ENCODE assay signal across 12 cellular contexts in genomic region chr22:33126881-33127280, GRCh38.
A peak's percentile ranks its signal among the peaks of the same experiment; 100 is the strongest.
DNase-seq lines count a peak whose midpoint lies in the region; ATAC-seq, FAIRE-seq and TF ChIP-seq lines count a peak whose summit lies in the region.
"Had no signal": no experiment of that assay in that cellular context is flagged by ENCODE, and none has a peak within 500 bp of the region (broad histone marks: within the 10 kb centered on the region; RNA-seq: fewer than 3 reads in every experiment).

No MANE protein-coding gene starts in this region.

- H2AFZ ChIP-seq in SK-N-SH (ENCODE audit: low read depth), result no peak overlapping the region

- BruUV-seq in Panc1 (replicated peaks; lab: Mats Ljungman, UMichigan), result no TSS peak

- TF ChIP-seq EP300 in SK-N-SH (IDR thresholded peaks at IDR 0.05; ENCODE audit: borderline replicate concordance in 1 of 2, low read depth in 1 of 2, low read length in 1 of 2), result no peak

- H3K27me3 ChIP-seq in SK-N-SH (ENCODE audit: insufficient read depth), result no peaks in the 10 kb centered on the region
- H3K27me3 ChIP-seq in Panc1 (ENCODE audit: control insufficient read depth, insufficient read depth, low read length), result no peaks in the 10 kb centered on the region
- no peaks in the 10 kb centered on the region for H3K27me3 ChIP-seq in colonic mucosa
- H3K27me3 ChIP-seq: BLaER1 treated with 17β-estradiol and CSF1 and Interleukin-3, amounts not matched to agents 10 nM and 100 nM had no signal

- 12% methylated on average over 3 of the region's 3 CpGs for WGBS in SK-N-SH (ENCODE audit: low lambda C conversion rate)

- no peak overlapping the region for H3K9ac ChIP-seq in SK-N-SH
- H3K9ac ChIP-seq in colonic mucosa (ENCODE audit: low read depth in 2 of 2, low read length in 2 of 2), result no peak overlapping the region
- H3K9ac ChIP-seq: BLaER1 treated with 17β-estradiol and CSF1 and Interleukin-3, amounts not matched to agents 10 nM and 100 nM had no signal

- no peak for FAIRE-seq in urothelium cell line (lab: Jason Lieb, UNC)
- FAIRE-seq: GM12878 had no signal

- H3K4me1 ChIP-seq in SK-N-SH (ENCODE audit: control insufficient read depth in 1 of 2, insufficient read depth in 2 of 2, low read depth in 1 of 2, low read length in 1 of 2) (no peaks in the 10 kb centered on the region), Panc1 (ENCODE audit: control insufficient read depth, insufficient read depth, low read length) (no peaks in the 10 kb centered on the region), colonic mucosa (no peaks in the 10 kb centered on the region)
- H3K4me1 ChIP-seq: BLaER1 treated with 17β-estradiol and CSF1 and Interleukin-3, amounts not matched to agents 10 nM and 100 nM had no signal

- no peaks in the 10 kb centered on the region for H3K9me2 ChIP-seq in SK-N-SH

- no peak for ATAC-seq in SK-N-SH treated with all-trans-retinoic acid at 6 μM for 48 hours
- ATAC-seq in Panc1, result no peak
- ATAC-seq: GM12878 had no signal

- DNase-seq in SK-N-SH, result peak; percentile 52
- DNase-seq in Panc1 (ENCODE audit: low read depth, low spot score), result no peak
- DNase-seq in iPS DF 19.7 (ENCODE audit: low read depth, low spot score), result peak; percentile 35
- DNase-seq in urothelium cell line (ENCODE audit: low spot score), result peak; percentile 25
- DNase-seq in colonic mucosa, result no peak
- no peak for DNase-seq in cortex of kidney (lab: John Stamatoyannopoulos, UW)
- no peak for DNase-seq in cardiac septum (ENCODE audit: low spot score)
- DNase-seq: activated CD4-positive, alpha-beta T cell treated with anti-CD3 and anti-CD28 coated beads for 4 hours; kidney glomerular epithelial cell had no signal

- intact Hi-C loops in Panc1 (cut with micrococcal nuclease; ENCODE audit: unreplicated experiment) (no loop called here), colonic mucosa (cut with DNase I) (no loop called here), cardiac septum (cut with DNase I) (no loop called here)

- no peaks in the 10 kb centered on the region for H3K79me2 ChIP-seq in SK-N-SH (ENCODE audit: insufficient read depth)

- H3K27ac ChIP-seq in SK-N-SH (ENCODE audit: low read depth in 2 of 2, low read length in 1 of 2) (no peak overlapping the region), Panc1 (ENCODE audit: low read length) (no peak overlapping the region), colonic mucosa (no peak overlapping the region)
- H3K27ac ChIP-seq: BLaER1 treated with 17β-estradiol and CSF1 and Interleukin-3, amounts not matched to agents 10 nM and 100 nM had no signal

- H3F3A ChIP-seq in SK-N-SH (replicated peaks; ENCODE audit: insufficient read depth), result no peaks in the 10 kb centered on the region

- in situ Hi-C loops in Panc1 (cut with HindIII; ENCODE audit: low pct_unique_long_range_greater_than_20kb, low sequenced_read_pairs), result no loop called here

- peak; percentile 85 for TF ChIP-seq RAD21 in SK-N-SH (IDR thresholded peaks at IDR 0.05; ENCODE audit: low read length)

- no peak overlapping the region for H3K4me2 ChIP-seq in SK-N-SH
- H3K4me2 ChIP-seq: BLaER1 treated with 17β-estradiol and CSF1 and Interleukin-3, amounts not matched to agents 10 nM and 100 nM had no signal

- H3K4me3 ChIP-seq in SK-N-SH (ENCODE audit: low read depth in 2 of 2, low read length in 1 of 2) (no peak overlapping the region), Panc1 (ENCODE audit: low read depth in 2 of 2, low read length in 2 of 2) (no peak overlapping the region), colonic mucosa (no peak overlapping the region)
- H3K4me3 ChIP-seq: BLaER1 treated with 17β-estradiol and CSF1 and Interleukin-3, amounts not matched to agents 10 nM and 100 nM; GM12878 had no signal

- H3K9me3 ChIP-seq in SK-N-SH (no peaks in the 10 kb centered on the region), Panc1 (ENCODE audit: control insufficient read depth, insufficient read depth, low read depth, low read length) (no peaks in the 10 kb centered on the region), colonic mucosa (no peaks in the 10 kb centered on the region)

- H3K36me3 ChIP-seq in SK-N-SH (replicated peaks in 1 of 2; ENCODE audit: control insufficient read depth in 1 of 2, insufficient read depth in 2 of 2, low read length in 1 of 2), result no peaks in the 10 kb centered on the region
- no peaks in the 10 kb centered on the region for H3K36me3 ChIP-seq in Panc1 (ENCODE audit: control insufficient read depth, insufficient read depth, low read length)
- no peaks in the 10 kb centered on the region for H3K36me3 ChIP-seq in colonic mucosa
- H3K36me3 ChIP-seq: BLaER1 treated with 17β-estradiol and CSF1 and Interleukin-3, amounts not matched to agents 10 nM and 100 nM had no signal

- POLR2A ChIA-PET in SK-N-SH (lab: Yijun Ruan, JAX) (interaction anchor here (1.0 kb wide), 1 partner anchor 109 kb away, joined by 3 read pairs; no protein-coding TSS in a partner anchor), Panc1 (lab: Charles Lee) (no interaction called here)

- CTCF ChIA-PET in SK-N-SH (lab: Yijun Ruan, JAX) (interaction anchor here (0.5 to 5.0 kb wide), 60 partner anchors 8 to 1022 kb away, joined by 3 to 106 read pairs (median 4); partner anchors contain the start of gene SYN3), Panc1 (lab: Charles Lee) (no interaction called here)

- no peaks in the 10 kb centered on the region for H4K20me1 ChIP-seq in SK-N-SH (ENCODE audit: insufficient read depth)
- H4K20me1 ChIP-seq: BLaER1 treated with 17β-estradiol and CSF1 and Interleukin-3, amounts not matched to agents 10 nM and 100 nM had no signal

- TF ChIP-seq CTCF in SK-N-SH (IDR thresholded peaks at IDR 0.05) (no peak), Panc1 (IDR thresholded peaks at IDR 0.05) (peak; percentile 38), colonic mucosa (IDR thresholded peaks at IDR 0.05) (no peak)

TF ChIP-seq in SK-N-SH, 30 proteins besides CTCF, POLR2A, EP300 and RAD21:
- TF ChIP-seq POLR2AphosphoS5 (IDR thresholded peaks at IDR 0.05; ENCODE audit: low read depth, low read length), result no peak
- no peak for TF ChIP-seq GATA2 (CRISPR knock-in tag; IDR thresholded peaks at IDR 0.05)
- TF ChIP-seq SIN3A (IDR thresholded peaks at IDR 0.05; ENCODE audit: borderline replicate concordance, low read depth, low read length), result no peak
- TF ChIP-seq CHD2 (IDR thresholded peaks at IDR 0.05; ENCODE audit: low read length, partially characterized antibody), result no peak
- TF ChIP-seq USF2 (IDR thresholded peaks at IDR 0.05; ENCODE audit: borderline replicate concordance, low read depth, low read length), result no peak
- TF ChIP-seq SMC3 (IDR thresholded peaks at IDR 0.05; ENCODE audit: low read depth, low read length), result peak; percentile 40; the same call in 1 of the 2 replicates
TF ChIP-seq in SK-N-SH: peak in this region for 1.

TF ChIP-seq in SK-N-SH treated with all-trans-retinoic acid at 6 μM for 48 hours, 23 proteins besides CTCF, POLR2A, EP300 and RAD21 (continues in another document):
- TF ChIP-seq ZNF565 (CRISPR knock-in tag; conservative IDR thresholded peaks at IDR 0.05; ENCODE audit: low read depth), result no peak
- no peak for TF ChIP-seq ARNTL (CRISPR knock-in tag; IDR thresholded peaks at IDR 0.05; ENCODE audit: borderline replicate concordance, low read depth)
- no peak for TF ChIP-seq CSRNP3 (CRISPR knock-in tag; IDR thresholded peaks at IDR 0.05)
- no peak for TF ChIP-seq TSHZ2 (CRISPR knock-in tag; IDR thresholded peaks at IDR 0.05)
- TF ChIP-seq RARB (CRISPR knock-in tag; IDR thresholded peaks at IDR 0.05), result no peak
- TF ChIP-seq TOX (CRISPR knock-in tag; IDR thresholded peaks at IDR 0.05; ENCODE audit: borderline replicate concordance), result no peak
- no peak for TF ChIP-seq SNAI2 (CRISPR knock-in tag; IDR thresholded peaks at IDR 0.05)

Comparison
In these comparisons a context has a peak if more than half of its experiments do, and no peak if none do; other contexts are left out.
1. DNase-seq: peak in SK-N-SH (single experiment), iPS DF 19.7 (single experiment) and urothelium cell line (single experiment); none in Panc1 (single experiment), colonic mucosa (single experiment), cortex of kidney (single experiment) and cardiac septum (single experiment).